Comparison of ENCODE assay signal across 18 cellular contexts in the genomic region with DNA sequence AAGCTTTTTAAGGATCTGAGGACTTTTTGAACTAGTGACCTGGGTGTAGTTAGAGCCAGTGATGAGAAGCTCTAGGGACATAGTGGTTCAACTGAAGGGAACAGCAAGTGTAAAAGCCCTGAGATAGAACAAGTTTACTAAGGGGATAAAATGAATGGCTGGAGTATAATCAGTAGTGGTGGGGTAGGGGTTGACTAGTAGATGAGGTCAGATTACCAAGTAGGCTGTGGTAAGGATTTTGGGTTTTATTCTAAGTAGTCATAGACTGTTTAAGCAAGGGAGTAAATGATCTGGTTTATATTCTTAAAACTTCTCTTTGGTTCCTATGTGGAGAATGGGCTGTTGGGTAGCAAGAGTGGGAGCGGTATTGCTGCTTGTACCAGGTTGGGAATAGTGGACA. TPM values are rescaled to one million over a fixed set of nuclear protein-coding genes. Genes with fewer than 3 reads are reported as not detected.
DNase-seq lines count a peak whose midpoint lies in the region; ATAC-seq, FAIRE-seq and TF ChIP-seq lines count a peak whose summit lies in the region.
"Had no signal": no experiment of that assay in that cellular context is flagged by ENCODE, and none has a peak within 500 bp of the region (broad histone marks: within the 10 kb centered on the region; RNA-seq: fewer than 3 reads in every experiment).

No MANE protein-coding gene starts in this region.

- H3K4me1 ChIP-seq in HepG2 (ENCODE audit: insufficient read depth, low read length) (peaks cover 31% of the 10 kb centered on the region), right lobe of liver (peaks cover 0 to 35% (median 8%) of the 10 kb centered on the region in 4 donors)

- no peak overlapping the region for H2AFZ ChIP-seq in HepG2 (ENCODE audit: low read length)

- TF ChIP-seq POLR2A in HepG2 (IDR thresholded peaks at IDR 0.05; ENCODE audit: insufficient read depth in 1 of 2, low read depth in 2 of 2, low read length in 2 of 2) (no peak), right lobe of liver (IDR thresholded peaks at IDR 0.05) (no peak)

- peaks cover 24% of the 10 kb centered on the region for H4K20me1 ChIP-seq in HepG2 (ENCODE audit: insufficient read depth, low read length)

- H3K27ac Mint-ChIP-seq in T-helper 17 cell (peak overlapping the region; percentile 51), osteocyte (ENCODE audit: unreplicated experiment) (no peak overlapping the region)
- H3K27ac Mint-ChIP-seq: H9 had no signal

- no peak for FAIRE-seq in HepG2 (lab: Jason Lieb, UNC)

- 100% methylated on average over 1 of the region's 1 CpG for WGBS in HepG2 (ENCODE audit: low lambda C conversion rate)
- WGBS in right lobe of liver (ENCODE audit: insufficient coverage, low coverage, low lambda C conversion rate, missing lambda C conversion rate), result 100% methylated on average over 1 of the region's 1 CpG

- H3K4me2 ChIP-seq in HepG2 (ENCODE audit: low read depth, low read length), result no peak overlapping the region

- H3K9me3 Mint-ChIP-seq in osteocyte (ENCODE audit: unreplicated experiment), result no peaks in the 10 kb centered on the region
- H3K9me3 Mint-ChIP-seq: H9 had no signal

- H3K79me2 ChIP-seq in HepG2 (ENCODE audit: insufficient read depth, low read length), result peaks cover 59% of the 10 kb centered on the region

- H3K4me3 ChIP-seq in HepG2 (replicated peaks in 1 of 3; ENCODE audit: insufficient read depth in 1 of 3, low read depth in 2 of 3, low read length in 3 of 3) (no peak overlapping the region), right lobe of liver (no peak overlapping the region), fibroblast of villous mesenchyme (ENCODE audit: low read depth, low read length) (no peak overlapping the region)

- TF ChIP-seq EP300 in HepG2 (IDR thresholded peaks at IDR 0.05; ENCODE audit: low read depth in 2 of 2, low read length in 2 of 2) (no peak), HepG2 (CRISPR knock-in tag; IDR thresholded peaks at IDR 0.05; ENCODE audit: borderline replicate concordance) (no peak)

- H3K4me3 Mint-ChIP-seq in T-helper 17 cell (peak overlapping the region; percentile 1), osteocyte (ENCODE audit: unreplicated experiment) (no peak overlapping the region)
- H3K4me3 Mint-ChIP-seq: H9 had no signal

- no peaks in the 10 kb centered on the region for H3K27me3 Mint-ChIP-seq in T-helper 17 cell
- no peaks in the 10 kb centered on the region for H3K27me3 Mint-ChIP-seq in osteocyte (ENCODE audit: unreplicated experiment)

- BruUV-seq in HepG2 (replicated peaks; lab: Mats Ljungman, UMichigan), result no TSS peak

- H3K9me3 ChIP-seq in HepG2 (ENCODE audit: low read length) (no peaks in the 10 kb centered on the region), right lobe of liver (no peaks in the 10 kb centered on the region), T-helper 17 cell (ENCODE audit: control insufficient read depth, low read length, poor library complexity, severe bottlenecking) (no peaks in the 10 kb centered on the region)

- no peak for TF ChIP-seq RAD21 in HepG2 (CRISPR knock-in tag; IDR thresholded peaks at IDR 0.05)

- POLR2A ChIA-PET in HepG2 (lab: Yijun Ruan, JAX), result no interaction called here

- ATAC-seq in HepG2, result no peak
- ATAC-seq in right lobe of liver, result no peak
- no peak for ATAC-seq in T-helper 17 cell
- ATAC-seq in stimulated activated naive CD8-positive, alpha-beta T cell treated with anti-CD3 and anti-CD28 coated beads, Interleukin-15, Interleukin-2, amounts not matched to agents 100 U/mL and 50 U/mL, for 24 hours, result peak; percentile 43
- ATAC-seq: Panc1 had no signal

- H3K27ac ChIP-seq in HepG2 (ENCODE audit: extremely low read length, insufficient read depth, low read length) (no peak overlapping the region), right lobe of liver (no peak overlapping the region)

- H3K27me3 ChIP-seq in HepG2 (ENCODE audit: control insufficient read depth in 1 of 2, insufficient read depth in 2 of 2, low read length in 2 of 2) (no peaks in the 10 kb centered on the region), right lobe of liver (no peaks in the 10 kb centered on the region)

- H3K36me3 ChIP-seq in HepG2 (replicated peaks in 1 of 2; ENCODE audit: control insufficient read depth in 1 of 2, insufficient read depth in 2 of 2, low read length in 2 of 2), result no peaks in the 10 kb centered on the region; a peak in 2 of 5 replicates
- H3K36me3 ChIP-seq in right lobe of liver, result no peaks in the 10 kb centered on the region

- no peak for DNase-seq in HepG2 (ENCODE audit: low spot score)
- no peak for DNase-seq in right lobe of liver
- no peak for DNase-seq in T-helper 17 cell
- DNase-seq in fibroblast of villous mesenchyme (ENCODE audit: low read depth), result peak; percentile 33
- no peak for DNase-seq in stimulated activated naive CD8-positive, alpha-beta T cell treated with anti-CD3 and anti-CD28 coated beads, Interleukin-15, Interleukin-2, amounts not matched to agents 100 U/mL and 50 U/mL, for 24 hours
- no peak for DNase-seq in activated T-cell treated with anti-CD3 and anti-CD28 coated beads for 4 hours
- DNase-seq in ecto neural progenitor cell (ENCODE audit: low spot score), result no peak
- no peak for DNase-seq in osteocyte (ENCODE audit: extremely low spot score, unreplicated experiment)
- DNase-seq: C1 segment of cervical spinal cord, DMS79, H9, Karpas-422, MM.1S, NCI-H1092, NCI-H1436 treated with DMSO at 0.1 percent for 48 hours, NCI-H2029 treated with DMSO at 0.1 percent for 48 hours, NCI-H2171 treated with DMSO at 0.1 percent for 48 hours had no signal

- H3K36me3 Mint-ChIP-seq in T-helper 17 cell (ENCODE audit: low read depth) (peaks cover 2% of the 10 kb centered on the region), osteocyte (ENCODE audit: unreplicated experiment) (no peaks in the 10 kb centered on the region)

- CTCF ChIA-PET in HepG2 (lab: Yijun Ruan, JAX; ENCODE audit: low intra/inter-chr PET ratio, low total read pairs), result no interaction called here

- H3K9ac ChIP-seq in HepG2 (ENCODE audit: insufficient read depth, low read depth, low read length), result no peak overlapping the region

- intact Hi-C loops in HepG2 (cut with micrococcal nuclease; ENCODE audit: unreplicated experiment) (no loop called here), right lobe of liver (cut with DNase I) (no loop called here)

- TF ChIP-seq CTCF in HepG2 (CRISPR knock-in tag; IDR thresholded peaks at IDR 0.05), result no peak
- no peak for TF ChIP-seq CTCF in right lobe of liver (IDR thresholded peaks at IDR 0.05)
- no peak for TF ChIP-seq CTCF in fibroblast of villous mesenchyme (IDR thresholded peaks at IDR 0.05; ENCODE audit: insufficient read depth, low read depth, low read length)
- TF ChIP-seq CTCF in osteocyte (IDR thresholded peaks at IDR 0.05), result no peak

- in situ Hi-C loops in HepG2 (cut with HindIII; ENCODE audit: extremely low pct_ligation_motif_present, low pct_unique_long_range_greater_than_20kb), result no loop called here

- H3K4me1 Mint-ChIP-seq in T-helper 17 cell (peaks cover 50% of the 10 kb centered on the region), osteocyte (ENCODE audit: unreplicated experiment) (peaks cover 41% of the 10 kb centered on the region)

RNA-seq across cellular contexts. Expression of a gene that starts 15.3 kb away (rescaled TPM):
- total RNA-seq in HepG2 (2016; rRNA removed; fragmentation: Illumina TruSeq; extraction: Trizol) (22.7 and 25.6 TPM in 2 replicates), right lobe of liver (10 to 100 TPM; 13.9 to 37.1 (median 31.9) TPM), T-helper 17 cell (10 to 100 TPM; 28.9 to 41.2 TPM), fibroblast of villous mesenchyme (16.8 and 20.3 TPM in 2 replicates), osteocyte (73.5 and 79.9 TPM in 2 replicates)
- total RNA-seq in HepG2 (2016; cell fraction: cytosol; rRNA removed; fragmentation: Illumina TruSeq; extraction: Trizol; ENCODE audit: low read depth), result 1.0 and 1.4 TPM in 2 replicates
- 20.8 and 25.6 TPM in 2 replicates for total RNA-seq in HepG2 (2016; cell fraction: insoluble cytoplasmic fraction; rRNA removed; fragmentation: Illumina TruSeq; extraction: Trizol)
- 5.2 and 7.4 TPM in 2 replicates for total RNA-seq in HepG2 (2016; cell fraction: membrane; rRNA removed; fragmentation: Illumina TruSeq; extraction: Trizol)
- total RNA-seq in HepG2 (2016; cell fraction: nucleus; rRNA removed; fragmentation: Illumina TruSeq; extraction: Trizol), result 14.3 and 15.2 TPM in 2 replicates
- 50.3 and 51.3 TPM in 2 replicates for polyA plus RNA-seq in HepG2 (2011; rRNA removed)
- 24.6 and 38.2 TPM in 2 replicates for polyA plus RNA-seq in HepG2 (2011; cell fraction: cytosol; rRNA removed)
- 51.2 and 70.4 TPM in 2 replicates for polyA plus RNA-seq in HepG2 (2011; cell fraction: nucleus; rRNA removed)
- polyA plus RNA-seq in HepG2 (2012), result 34.4 and 35.4 TPM in 2 replicates
- polyA plus RNA-seq in HepG2 (2016; cell fraction: cytosol; fragmentation: Illumina TruSeq; extraction: Trizol; ENCODE audit: low read depth), result 2.4 and 2.5 TPM in 2 replicates
- 24.9 and 32.9 TPM in 2 replicates for polyA plus RNA-seq in HepG2 (2016; cell fraction: insoluble cytoplasmic fraction; fragmentation: Illumina TruSeq; extraction: Trizol; ENCODE audit: low read depth)
- 7.1 and 7.9 TPM in 2 replicates for polyA plus RNA-seq in HepG2 (2016; cell fraction: membrane; fragmentation: Illumina TruSeq; extraction: Trizol; ENCODE audit: low read depth)
- polyA plus RNA-seq in HepG2 (2016; cell fraction: nucleus; fragmentation: Illumina TruSeq; extraction: Trizol; ENCODE audit: insufficient read depth, low read depth), result 20.8 and 29.6 TPM in 2 replicates
- 53.2 and 117 TPM in 2 replicates for polyA minus RNA-seq in HepG2 (2011; rRNA and poly(A)+ RNA removed; ENCODE audit: low replicate concordance)
- polyA minus RNA-seq in HepG2 (2011; cell fraction: cytosol; rRNA and poly(A)+ RNA removed), result 26.8 and 39.3 TPM in 2 replicates
- 23.8 and 32.2 TPM in 2 replicates for polyA minus RNA-seq in HepG2 (2011; cell fraction: nucleus; rRNA and poly(A)+ RNA removed)

RNA-seq across cellular contexts. Expression of a gene that starts 59.6 kb away (rescaled TPM):
- total RNA-seq in HepG2 (2016; rRNA removed; fragmentation: Illumina TruSeq; extraction: Trizol), result 0.44 and 0.82 TPM in 2 replicates
- 0.10 and 0.26 TPM in 2 replicates for total RNA-seq in HepG2 (2016; cell fraction: cytosol; rRNA removed; fragmentation: Illumina TruSeq; extraction: Trizol; ENCODE audit: low read depth)
- 0.42 and 0.91 TPM in 2 replicates for total RNA-seq in HepG2 (2016; cell fraction: insoluble cytoplasmic fraction; rRNA removed; fragmentation: Illumina TruSeq; extraction: Trizol)
- 0.37 and 0.38 TPM in 2 replicates for total RNA-seq in HepG2 (2016; cell fraction: membrane; rRNA removed; fragmentation: Illumina TruSeq; extraction: Trizol)
- total RNA-seq in HepG2 (2016; cell fraction: nucleus; rRNA removed; fragmentation: Illumina TruSeq; extraction: Trizol), result 0.53 and 0.71 TPM in 2 replicates
- polyA plus RNA-seq in HepG2 (2011; rRNA removed), result 0.10 and 0.40 TPM in 2 replicates
- polyA plus RNA-seq in HepG2 (2011; cell fraction: cytosol; rRNA removed), result 0.19 and 0.25 TPM in 2 replicates
- 0.36 and 0.39 TPM in 2 replicates for polyA plus RNA-seq in HepG2 (2011; cell fraction: nucleus; rRNA removed)
- 0.11 and 0.40 TPM in 2 replicates for polyA plus RNA-seq in HepG2 (2012)
- 0.05 TPM in 1 of 2 replicates, not detected in the other for polyA plus RNA-seq in HepG2 (2016; cell fraction: cytosol; fragmentation: Illumina TruSeq; extraction: Trizol; ENCODE audit: low read depth)
- polyA plus RNA-seq in HepG2 (2016; cell fraction: insoluble cytoplasmic fraction; fragmentation: Illumina TruSeq; extraction: Trizol; ENCODE audit: low read depth), result 0.43 and 0.65 TPM in 2 replicates
- polyA plus RNA-seq in HepG2 (2016; cell fraction: membrane; fragmentation: Illumina TruSeq; extraction: Trizol; ENCODE audit: low read depth), result 0.24 and 0.30 TPM in 2 replicates
- polyA plus RNA-seq in HepG2 (2016; cell fraction: nucleus; fragmentation: Illumina TruSeq; extraction: Trizol; ENCODE audit: insufficient read depth, low read depth), result 0.75 and 1.6 TPM in 2 replicates
- polyA minus RNA-seq in HepG2 (2011; rRNA and poly(A)+ RNA removed; ENCODE audit: low replicate concordance), result 0.38 and 4.6 TPM in 2 replicates
- 0.44 TPM in 1 of 2 replicates, not detected in the other for polyA minus RNA-seq in HepG2 (2011; cell fraction: cytosol; rRNA and poly(A)+ RNA removed)
- 0.25 and 0.26 TPM in 2 replicates for polyA minus RNA-seq in HepG2 (2011; cell fraction: nucleus; rRNA and poly(A)+ RNA removed)
- total RNA-seq in right lobe of liver, result 1 to 10 TPM in 5 of 6 experiments, under 1 TPM in 1; 0.79 to 4.2 (median 1.3) TPM
- total RNA-seq in T-helper 17 cell, result not detected
- 89.8 and 205 TPM in 2 replicates for total RNA-seq in fibroblast of villous mesenchyme
- total RNA-seq in osteocyte, result 20.2 and 21.6 TPM in 2 replicates
